ENCODE assay signal across 8 cellular contexts in the genomic region with DNA sequence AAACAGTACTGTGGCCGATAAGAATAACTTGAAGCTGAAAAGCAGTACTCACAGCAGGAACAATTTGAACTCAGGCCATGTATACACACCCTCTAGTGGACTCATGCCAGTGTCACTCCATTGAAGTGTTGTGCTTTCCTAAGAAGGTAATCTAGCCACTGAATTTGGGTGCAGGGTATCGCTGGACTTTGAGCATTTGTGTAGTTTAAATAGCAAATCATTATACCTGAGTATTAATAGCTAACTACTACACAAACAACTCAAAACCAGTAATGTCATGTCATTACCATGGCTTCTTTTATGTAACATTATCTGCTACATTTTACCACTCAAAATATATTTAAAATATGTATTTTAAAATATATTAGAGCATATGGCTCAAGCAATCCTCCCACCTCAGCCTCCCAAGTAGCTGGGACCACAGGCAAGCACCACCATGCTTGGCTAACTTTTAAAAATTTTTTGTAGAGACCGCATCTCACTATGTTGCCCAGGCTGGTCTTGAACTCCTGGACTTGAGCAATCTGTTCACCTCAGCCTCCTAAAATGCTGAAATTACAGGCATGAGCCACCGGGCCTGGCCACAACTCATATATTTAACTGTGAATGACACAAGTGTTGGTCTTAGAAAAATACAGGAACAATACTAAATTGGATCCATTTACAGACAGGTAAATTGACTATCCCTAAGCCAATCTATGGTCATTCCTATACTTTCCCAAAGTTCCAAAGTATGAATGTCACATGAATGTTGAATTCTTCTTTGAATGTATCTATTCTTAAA. TPM values are rescaled to one million over a fixed set of nuclear protein-coding genes. Genes with fewer than 3 reads are reported as not detected.
DNase-seq lines count a peak whose midpoint lies in the region; FAIRE-seq and TF ChIP-seq lines count a peak whose summit lies in the region.

No MANE protein-coding gene starts in this region.

- H3K36me3 ChIP-seq in left ventricle myocardium inferior, result peaks cover 69% of the 10 kb centered on the region

- H3K9me3 Mint-ChIP-seq in activated T-cell treated with anti-CD3 and anti-CD28 coated beads, Interleukin-2, amount 50 U/mL, for 24 hours, result no peaks in the 10 kb centered on the region
- no peaks in the 10 kb centered on the region for H3K9me3 Mint-ChIP-seq in activated CD4-positive, alpha-beta T cell treated with anti-CD3 and anti-CD28 coated beads, Interleukin-2, amount 10 ng/mL, durations not matched to agents 7 days and 5 days

- H3K9me3 ChIP-seq in left ventricle myocardium inferior (replicated peaks), result no peaks in the 10 kb centered on the region

- FAIRE-seq in urothelium cell line (lab: Jason Lieb, UNC), result no peak

- no peak for DNase-seq in activated T-cell treated with anti-CD3 and anti-CD28 coated beads, Interleukin-2, amount 50 U/mL, for 24 hours
- DNase-seq in activated T-cell treated with anti-CD3 and anti-CD28 coated beads, Interleukin-2, amount 50 U/mL, for 1 hour, result no peak
- DNase-seq in SK-MEL-5 (ENCODE audit: low read depth, low spot score), result peak; percentile 46
- no peak for DNase-seq in left ventricle myocardium inferior
- DNase-seq in stromal cell of bone marrow (ENCODE audit: low read depth), result peak; percentile 6
- DNase-seq in urothelium cell line (ENCODE audit: low spot score), result no peak
- DNase-seq in activated CD4-positive, alpha-beta T cell treated with anti-CD3 and anti-CD28 coated beads, Interleukin-2, amount 10 ng/mL, durations not matched to agents 7 days and 5 days, result no peak
- no peak for DNase-seq in activated T-cell treated with anti-CD3 and anti-CD28 coated beads, Interleukin-2, amount 50 U/mL, for 48 hours

- H3K36me3 Mint-ChIP-seq in activated T-cell treated with anti-CD3 and anti-CD28 coated beads, Interleukin-2, amount 50 U/mL, for 24 hours (ENCODE audit: low read depth), result peaks cover 93% of the 10 kb centered on the region
- H3K36me3 Mint-ChIP-seq in activated CD4-positive, alpha-beta T cell treated with anti-CD3 and anti-CD28 coated beads, Interleukin-2, amount 10 ng/mL, durations not matched to agents 7 days and 5 days (ENCODE audit: low read depth), result peaks cover 61% of the 10 kb centered on the region

- H3K4me1 ChIP-seq in left ventricle myocardium inferior, result peaks cover 68% of the 10 kb centered on the region

- POLR2A ChIA-PET in activated CD4-positive, alpha-beta T cell treated with anti-CD3 and anti-CD28 coated beads, Interleukin-2, amount 10 ng/mL, durations not matched to agents 7 days and 5 days (lab: Charles Lee), result no interaction called here

- CTCF ChIA-PET in activated CD4-positive, alpha-beta T cell treated with anti-CD3 and anti-CD28 coated beads, Interleukin-2, amount 10 ng/mL, durations not matched to agents 7 days and 5 days (lab: Charles Lee), result no interaction called here

- H3K27me3 ChIP-seq in left ventricle myocardium inferior (ENCODE audit: low read depth), result no peaks in the 10 kb centered on the region

- H3K4me1 Mint-ChIP-seq in activated T-cell treated with anti-CD3 and anti-CD28 coated beads, Interleukin-2, amount 50 U/mL, for 24 hours (ENCODE audit: low read depth), result peaks cover 46% of the 10 kb centered on the region
- peaks cover 28% of the 10 kb centered on the region for H3K4me1 Mint-ChIP-seq in activated CD4-positive, alpha-beta T cell treated with anti-CD3 and anti-CD28 coated beads, Interleukin-2, amount 10 ng/mL, durations not matched to agents 7 days and 5 days

- H3K27me3 Mint-ChIP-seq in activated T-cell treated with anti-CD3 and anti-CD28 coated beads, Interleukin-2, amount 50 U/mL, for 24 hours, result no peaks in the 10 kb centered on the region
- H3K27me3 Mint-ChIP-seq in activated CD4-positive, alpha-beta T cell treated with anti-CD3 and anti-CD28 coated beads, Interleukin-2, amount 10 ng/mL, durations not matched to agents 7 days and 5 days, result no peaks in the 10 kb centered on the region

- H3K4me3 ChIP-seq in left ventricle myocardium inferior, result peak overlapping the region; percentile 19

- in situ Hi-C loops in SK-MEL-5 (cut with HindIII; ENCODE audit: low pct_unique_long_range_greater_than_20kb, low sequenced_read_pairs), result no loop called here

- H3K27ac ChIP-seq in left ventricle myocardium inferior (replicated peaks), result peak overlapping the region; percentile 72

- peak; percentile 55 for TF ChIP-seq CTCF in left ventricle myocardium inferior (IDR thresholded peaks at IDR 0.05; ENCODE audit: borderline replicate concordance)

- intact Hi-C loops in left ventricle myocardium inferior (cut with micrococcal nuclease), result no loop called here

- peak overlapping the region; percentile 61 for H3K27ac Mint-ChIP-seq in activated T-cell treated with anti-CD3 and anti-CD28 coated beads, Interleukin-2, amount 50 U/mL, for 24 hours
- no peak overlapping the region for H3K27ac Mint-ChIP-seq in activated CD4-positive, alpha-beta T cell treated with anti-CD3 and anti-CD28 coated beads, Interleukin-2, amount 10 ng/mL, durations not matched to agents 7 days and 5 days

- no peak overlapping the region for H3K4me3 Mint-ChIP-seq in activated T-cell treated with anti-CD3 and anti-CD28 coated beads, Interleukin-2, amount 50 U/mL, for 24 hours
- no peak overlapping the region for H3K4me3 Mint-ChIP-seq in activated CD4-positive, alpha-beta T cell treated with anti-CD3 and anti-CD28 coated beads, Interleukin-2, amount 10 ng/mL, durations not matched to agents 7 days and 5 days

RNA-seq across cellular contexts. Expression of gene ARID4A, which starts 25.6 kb away (rescaled TPM):
- total RNA-seq in SK-MEL-5 (2014; rRNA removed; shearing (Covaris generic)), result 4.1 and 4.9 TPM in 2 replicates
- 10.6 and 12.9 TPM in 2 replicates for polyA plus RNA-seq in SK-MEL-5 (2015; cell fraction: cytosol; rRNA removed)
- 31.0 and 86.5 TPM in 2 replicates for polyA plus RNA-seq in SK-MEL-5 (2015; cell fraction: nucleus; rRNA removed)
- total RNA-seq in left ventricle myocardium inferior, result 14.2 TPM
- total RNA-seq in activated CD4-positive, alpha-beta T cell treated with anti-CD3 and anti-CD28 coated beads, Interleukin-2, amount 10 ng/mL, durations not matched to agents 7 days and 5 days, result 10 to 100 TPM; 32.8 to 37.3 TPM

RNA-seq across cellular contexts. Expression of gene PSMA3, which starts 28.1 kb away (rescaled TPM):
- total RNA-seq in SK-MEL-5 (2014; rRNA removed; shearing (Covaris generic)), result 72.4 and 84.7 TPM in 2 replicates
- polyA plus RNA-seq in SK-MEL-5 (2015; cell fraction: cytosol; rRNA removed), result 131 and 176 TPM in 2 replicates
- 83.3 and 87.8 TPM in 2 replicates for polyA plus RNA-seq in SK-MEL-5 (2015; cell fraction: nucleus; rRNA removed)
- total RNA-seq in left ventricle myocardium inferior, result 161 TPM
- total RNA-seq in activated CD4-positive, alpha-beta T cell treated with anti-CD3 and anti-CD28 coated beads, Interleukin-2, amount 10 ng/mL, durations not matched to agents 7 days and 5 days, result 100 to 1,000 TPM; 233 to 245 TPM

Comparison
In these comparisons a context has a peak if more than half of its experiments do, and no peak if none do; other contexts are left out.
1. DNase-seq: peak in SK-MEL-5 (single experiment) and stromal cell of bone marrow (single experiment); none in activated T-cell treated with anti-CD3 and anti-CD28 coated beads, Interleukin-2, amount 50 U/mL, for 24 hours (single experiment), activated T-cell treated with anti-CD3 and anti-CD28 coated beads, Interleukin-2, amount 50 U/mL, for 1 hour (single experiment), left ventricle myocardium inferior (single experiment), urothelium cell line (single experiment), activated CD4-positive, alpha-beta T cell treated with anti-CD3 and anti-CD28 coated beads, Interleukin-2, amount 10 ng/mL, durations not matched to agents 7 days and 5 days (single experiment) and activated T-cell treated with anti-CD3 and anti-CD28 coated beads, Interleukin-2, amount 50 U/mL, for 48 hours (0 of 2).